In the genomic region with DNA sequence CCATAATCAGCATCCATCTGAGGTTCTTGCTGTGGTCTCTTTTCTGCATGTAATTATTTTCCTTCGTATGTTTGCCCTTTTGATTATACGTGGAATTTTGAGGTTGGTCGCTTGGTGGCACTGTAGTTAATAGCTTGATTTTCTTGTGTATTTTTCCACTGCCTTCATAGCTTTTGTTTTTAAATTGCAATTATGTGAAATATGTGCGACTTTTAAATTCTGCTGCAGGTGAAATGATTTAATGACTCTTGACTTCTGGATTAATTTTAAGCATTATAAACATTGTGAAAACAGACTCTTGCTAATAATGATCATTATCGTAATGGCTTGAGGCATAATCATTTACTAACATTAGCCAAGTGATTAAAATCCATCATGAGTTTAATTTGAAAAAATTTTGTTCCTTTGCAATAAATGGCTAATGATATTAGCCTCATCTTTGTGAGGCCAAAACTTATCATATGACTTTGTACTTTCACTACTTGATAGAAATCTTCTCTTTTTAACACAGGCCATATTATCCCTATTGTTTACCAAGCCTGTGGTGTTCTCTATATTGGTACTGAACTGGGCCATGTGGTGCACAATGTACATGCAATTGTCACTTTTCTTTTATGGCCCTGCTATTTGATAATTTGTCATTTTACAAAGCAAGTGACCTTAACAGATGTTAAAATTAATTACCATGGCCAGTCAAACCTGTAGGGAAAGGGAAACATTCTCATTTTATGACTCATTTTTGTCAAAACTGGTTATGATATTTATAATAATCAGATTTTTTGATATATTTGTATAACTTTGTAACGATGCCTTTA, we compare ENCODE assay signal across 8 cellular contexts.
A peak's percentile ranks its signal among the peaks of the same experiment; 100 is the strongest.
DNase-seq lines count a peak whose midpoint lies in the region; ATAC-seq and TF ChIP-seq lines count a peak whose summit lies in the region.

No MANE protein-coding gene starts in this region.

- no peaks in the 10 kb centered on the region for H4K20me1 ChIP-seq in IMR-90 (ENCODE audit: insufficient read depth, low read length)
- no peaks in the 10 kb centered on the region for H4K20me1 ChIP-seq in OCI-LY7 (ENCODE audit: insufficient read depth, low read length)
- H4K20me1 ChIP-seq in mammary epithelial cell (ENCODE audit: insufficient read depth, low read length) = no peaks in the 10 kb centered on the region

- no peaks in the 10 kb centered on the region for H3K27me3 ChIP-seq in A673 (replicated peaks; ENCODE audit: insufficient read depth, low read depth, low read length, poor library complexity)
- no peaks in the 10 kb centered on the region for H3K27me3 ChIP-seq in IMR-90 (ENCODE audit: control insufficient read depth, insufficient read depth, low read length)
- H3K27me3 ChIP-seq in mammary epithelial cell (ENCODE audit: insufficient read depth, low read length) = no peaks in the 10 kb centered on the region

- in situ Hi-C loops in IMR-90 (cut with MboI; ENCODE audit: low sequenced_read_pairs) = no loop called here
- in situ Hi-C loops in mammary epithelial cell (cut with MboI; ENCODE audit: low sequenced_read_pairs in 2 of 2) = loop anchor here in 1 of 2 donors (10.0 kb wide), 1 partner anchor 332 kb away; no protein-coding TSS in a partner anchor

- no peaks in the 10 kb centered on the region for H3K79me1 ChIP-seq in IMR-90 (ENCODE audit: low read depth in 1 of 2, low read length in 2 of 2)

- peak overlapping the region; percentile 50; the same call in 1 of the 2 replicates for H2BK20ac ChIP-seq in IMR-90 (ENCODE audit: low read depth, low read length)

- POLR2A ChIA-PET in A673 (lab: Charles Lee; ENCODE audit: low non-redundant PET) (no interaction called here), IMR-90 (lab: Charles Lee; ENCODE audit: unreplicated experiment) (no interaction called here), OCI-LY7 (lab: Charles Lee) (no interaction called here)

- ATAC-seq in IMR-90 (ENCODE audit: low read depth) = peak; percentile 77
- no peak for ATAC-seq in HG03135 (IDR thresholded peaks at IDR 0.05; ENCODE audit: unreplicated experiment)

- peak; percentile 80 for TF ChIP-seq RAD21 in IMR-90 (IDR thresholded peaks at IDR 0.05; ENCODE audit: low read length)

- H3K56ac ChIP-seq in IMR-90 (ENCODE audit: extremely low read depth, insufficient read depth, low read length) = no peak overlapping the region

- peak overlapping the region; percentile 54 for H2BK5ac ChIP-seq in IMR-90 (ENCODE audit: low read depth, low read length, poor library complexity, severe bottlenecking)

- dilution Hi-C loops in IMR-90 (cut with HindIII; ENCODE audit: low sequenced_read_pairs, unreplicated experiment) (no loop called here), mammary epithelial cell (cut with HindIII; ENCODE audit: low sequenced_read_pairs) (no loop called here)

- no peak overlapping the region for H2AK9ac ChIP-seq in IMR-90 (replicated peaks; ENCODE audit: low read depth, low read length, poor library complexity)

- no TSS peak for BruUV-seq in A673 (replicated peaks; lab: Mats Ljungman, UMichigan)
- BruUV-seq in IMR-90 (replicated peaks; lab: Mats Ljungman, UMichigan) = no TSS peak
- BruUV-seq in OCI-LY7 (replicated peaks; lab: Mats Ljungman, UMichigan) = no TSS peak
- no TSS peak for BruUV-seq in mammary epithelial cell (replicated peaks; lab: Mats Ljungman, UMichigan)

- peak overlapping the region; percentile 22 for H3K27ac ChIP-seq in A673 (ENCODE audit: low read depth, low read length, poor library complexity, severe bottlenecking)
- no peak overlapping the region for H3K27ac ChIP-seq in IMR-90 (ENCODE audit: insufficient read depth, low read length)
- no peak overlapping the region for H3K27ac ChIP-seq in OCI-LY7 (ENCODE audit: low read depth, low read length, poor library complexity, severe bottlenecking)
- H3K27ac ChIP-seq in mammary epithelial cell (ENCODE audit: insufficient read depth, low read depth, low read length) = no peak overlapping the region

- H3K14ac ChIP-seq in IMR-90 (replicated peaks; ENCODE audit: low read depth, low read length) = no peak overlapping the region

- H3K4me1 ChIP-seq in A673 (ENCODE audit: insufficient read depth, low read length, poor library complexity, severe bottlenecking) (peaks cover 24% of the 10 kb centered on the region), IMR-90 (ENCODE audit: control insufficient read depth, insufficient read depth, low read length) (no peaks in the 10 kb centered on the region; the same call in 1 of the 2 replicates), OCI-LY7 (ENCODE audit: insufficient read depth, low read length, poor library complexity, severe bottlenecking) (no peaks in the 10 kb centered on the region), mammary epithelial cell (ENCODE audit: insufficient read depth, low read length) (peaks cover 12% of the 10 kb centered on the region)

- no peak overlapping the region for H2AK5ac ChIP-seq in IMR-90 (ENCODE audit: low read depth, low read length)

- CTCF ChIA-PET in A673 (lab: Charles Lee) (interaction anchor here (0.5 to 1.3 kb wide), 6 partner anchors 28 to 1237 kb away, joined by 3 to 8 read pairs (median 4); no protein-coding TSS in a partner anchor), IMR-90 (lab: Yijun Ruan, JAX) (interaction anchor here (0.7 to 2.0 kb wide), 11 partner anchors 37 to 348 kb away, joined by 3 to 12 read pairs (median 5); no protein-coding TSS in a partner anchor), OCI-LY7 (lab: Charles Lee; ENCODE audit: unreplicated experiment) (no interaction called here), mammary epithelial cell (lab: Charles Lee; ENCODE audit: low non-redundant PET) (interaction anchor here (0.6 to 0.7 kb wide), 4 partner anchors 14 to 1769 kb away, joined by 3 to 5 read pairs (median 4); no protein-coding TSS in a partner anchor)

- TF ChIP-seq POLR2A in IMR-90 (IDR thresholded peaks at IDR 0.05; ENCODE audit: low read depth, low read length) = no peak

- DNase-seq in A673 (ENCODE audit: low spot score) (peak; percentile 83), GM12864 (ENCODE audit: low read depth) (peak; percentile 12), IMR-90 (peak; percentile 73), OCI-LY7 (ENCODE audit: low spot score) (peak; percentile 46), mammary epithelial cell (peak; percentile 55), kidney glomerular epithelial cell (lab: John Stamatoyannopoulos, UW) (peak; percentile 62), stromal cell of bone marrow (ENCODE audit: low read depth) (peak; percentile 47)

- no peak overlapping the region for H4K91ac ChIP-seq in IMR-90 (ENCODE audit: insufficient read depth, low read depth, low read length)

- peaks cover 12% of the 10 kb centered on the region for H3K9me3 ChIP-seq in A673 (ENCODE audit: low read depth, low read length, poor library complexity, severe bottlenecking)
- H3K9me3 ChIP-seq in IMR-90 (ENCODE audit: control insufficient read depth, insufficient read depth, low read length) = no peaks in the 10 kb centered on the region
- H3K9me3 ChIP-seq in OCI-LY7 (ENCODE audit: low read length) = no peaks in the 10 kb centered on the region
- H3K9me3 ChIP-seq in mammary epithelial cell (replicated peaks; ENCODE audit: insufficient read depth, low read length) = no peaks in the 10 kb centered on the region

- H4K5ac ChIP-seq in IMR-90 (ENCODE audit: low read depth, low read length) = no peak overlapping the region

- intact Hi-C loops in A673 (cut with micrococcal nuclease; ENCODE audit: unreplicated experiment) = loop anchor here (1.0 to 5.0 kb wide), 4 partner anchors 161 to 834 kb away; no protein-coding TSS in a partner anchor
- intact Hi-C loops in IMR-90 (cut with micrococcal nuclease) = loop anchor here (1.0 to 5.0 kb wide), 5 partner anchors 148 to 909 kb away; a partner anchor contains a TSS
- intact Hi-C loops in OCI-LY7 (cut with micrococcal nuclease; ENCODE audit: unreplicated experiment) = loop anchor here (1.0 to 5.0 kb wide), 3 partner anchors 159 to 334 kb away; no protein-coding TSS in a partner anchor
- intact Hi-C loops in mammary epithelial cell (cut with micrococcal nuclease) = loop anchor here (1.0 kb wide), 3 partner anchors 148 to 334 kb away; a partner anchor contains a TSS

- peak overlapping the region; percentile 33; the same call in 1 of the 3 replicates for H2BK15ac ChIP-seq in IMR-90 (ENCODE audit: low read depth, low read length)

- H3K9ac ChIP-seq in IMR-90 (ENCODE audit: low read depth, low read length) (no peak overlapping the region), mammary epithelial cell (ENCODE audit: insufficient read depth, low read length) (peak overlapping the region; percentile 43)

- H3K4me3 ChIP-seq in A673 (ENCODE audit: low read depth, low read length, poor library complexity, severe bottlenecking) (no peak overlapping the region), GM12864 (ENCODE audit: low read depth, low read length) (no peak overlapping the region), IMR-90 (ENCODE audit: insufficient read depth, low read depth, low read length) (no peak overlapping the region), OCI-LY7 (ENCODE audit: low read depth, low read length, poor library complexity, severe bottlenecking) (no peak overlapping the region), mammary epithelial cell (replicated peaks in 1 of 3; ENCODE audit: insufficient read depth in 1 of 3, low read depth in 2 of 3, low read length in 3 of 3) (no peak overlapping the region)

- WGBS in IMR-90 (ENCODE audit: extremely low coverage in 2 of 2, insufficient read length in 1 of 2), 2 experiments = no CpG with 5 or more reads among the region's 6 CpGs
- 28% methylated on average over 6 of the region's 6 CpGs for WGBS in mammary epithelial cell (ENCODE audit: low coverage, missing lambda C conversion rate)

- H2BK120ac ChIP-seq in IMR-90 (ENCODE audit: low read depth, low read length) = peak overlapping the region; percentile 73; the same call in 1 of the 2 replicates

- H3K9me1 ChIP-seq in IMR-90 (ENCODE audit: insufficient read depth, low read length) = no peaks in the 10 kb centered on the region

- H3K4me2 ChIP-seq in IMR-90 (ENCODE audit: low read depth, low read length) (peak overlapping the region; percentile 68; the same call in 1 of the 2 replicates), OCI-LY7 (ENCODE audit: low read length) (no peak overlapping the region), mammary epithelial cell (ENCODE audit: insufficient read depth, low read depth, low read length) (no peak overlapping the region)

- no peak overlapping the region for H3K23ac ChIP-seq in IMR-90 (ENCODE audit: low read depth, low read length)

- no peak overlapping the region for H3K18ac ChIP-seq in IMR-90 (ENCODE audit: low read depth, low read length)

- H3K36me3 ChIP-seq in A673 (ENCODE audit: insufficient read depth, low read length, poor library complexity, severe bottlenecking) (no peaks in the 10 kb centered on the region), IMR-90 (ENCODE audit: control insufficient read depth, insufficient read depth, low read length) (no peaks in the 10 kb centered on the region), OCI-LY7 (ENCODE audit: insufficient read depth, low read length) (no peaks in the 10 kb centered on the region), mammary epithelial cell (ENCODE audit: insufficient read depth, low read length) (no peaks in the 10 kb centered on the region)

- TF ChIP-seq CTCF in A673 (conservative IDR thresholded peaks at IDR 0.05; ENCODE audit: low read depth, low read length) (peak; percentile 86), GM12864 (IDR thresholded peaks at IDR 0.05; ENCODE audit: low read depth, low read length, missing control alignments) (peak; percentile 49), IMR-90 (conservative IDR thresholded peaks at IDR 0.05; ENCODE audit: low read depth, low read length) (peak; percentile 77), OCI-LY7 (conservative IDR thresholded peaks at IDR 0.05; ENCODE audit: low read length) (peak; percentile 91), mammary epithelial cell (conservative IDR thresholded peaks at IDR 0.05 in 1 of 2, IDR thresholded peaks at IDR 0.05 in 1 of 2; ENCODE audit: extremely low read depth in 1 of 2, insufficient read depth in 1 of 2, low read depth in 1 of 2, low read length in 2 of 2) (peak; percentile 56 to 58)

- no peak overlapping the region for H3K4ac ChIP-seq in IMR-90 (ENCODE audit: low read depth, low read length)

- H4K8ac ChIP-seq in IMR-90 (ENCODE audit: low read depth in 2 of 2, low read length in 2 of 2) = peak overlapping the region in 1 of 2 experiments; percentile 31; a peak in 2 of 4 replicates

- H2AFZ ChIP-seq in IMR-90 (replicated peaks; ENCODE audit: low read length, poor library complexity) = no peak overlapping the region
- H2AFZ ChIP-seq in OCI-LY7 (ENCODE audit: low read length) = no peak overlapping the region
- peak overlapping the region; percentile 38 for H2AFZ ChIP-seq in mammary epithelial cell (ENCODE audit: low read depth, low read length)

- no peaks in the 10 kb centered on the region for H3K9me2 ChIP-seq in OCI-LY7 (ENCODE audit: insufficient read depth, low read length)

- H3K79me2 ChIP-seq in OCI-LY7 (ENCODE audit: insufficient read depth, low read depth, low read length) (no peaks in the 10 kb centered on the region), mammary epithelial cell (ENCODE audit: insufficient read depth, low read length) (no peaks in the 10 kb centered on the region)

Comparison
In these comparisons a context has a peak if more than half of its experiments do, and no peak if none do; other contexts are left out.
1. DNase-seq: peak in every context shown above with its lines; median percentile 83 in A673; 73 in IMR-90; 62 in kidney glomerular epithelial cell; 55 in mammary epithelial cell; 47 in stromal cell of bone marrow; 46 in OCI-LY7; 12 in GM12864.